ENCODE assay signal across 15 cellular contexts in the genomic region with DNA sequence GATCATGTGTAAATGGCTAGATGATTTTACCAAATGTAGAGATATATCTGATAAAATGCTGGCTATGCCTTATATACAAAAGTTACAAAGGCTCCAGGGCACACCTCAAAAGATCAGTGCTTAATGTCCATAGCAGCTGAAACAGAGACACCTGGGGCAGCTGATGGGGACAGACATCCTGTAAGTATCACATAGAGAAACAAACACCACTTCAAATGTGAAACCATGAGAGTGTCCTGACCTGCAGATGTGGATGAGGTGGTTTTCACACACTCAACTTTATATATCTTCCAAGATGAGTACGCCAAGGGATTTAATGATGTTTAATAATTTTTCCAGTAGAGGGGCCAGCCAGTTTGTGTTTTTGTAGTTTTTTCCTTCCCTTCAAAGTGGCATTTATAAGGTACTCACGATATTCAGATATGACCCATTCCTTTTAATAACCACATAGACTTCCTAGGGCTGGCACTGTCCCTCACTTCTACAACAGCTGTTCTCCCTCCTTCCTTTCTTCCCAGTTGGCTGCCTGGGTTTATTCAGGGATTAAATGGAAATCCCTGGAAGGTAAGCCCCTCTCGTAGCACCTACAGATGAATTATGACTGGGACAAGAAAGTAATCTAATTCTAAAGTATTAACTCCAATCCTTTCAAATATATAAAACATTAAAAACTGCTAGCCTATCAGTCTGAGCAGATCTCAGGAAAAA. TPM values are rescaled to one million over a fixed set of nuclear protein-coding genes. Genes with fewer than 3 reads are reported as not detected.
DNase-seq lines count a peak whose midpoint lies in the region; ATAC-seq, FAIRE-seq and TF ChIP-seq lines count a peak whose summit lies in the region.
"Had no signal": no experiment of that assay in that cellular context is flagged by ENCODE, and none has a peak within 500 bp of the region (broad histone marks: within the 10 kb centered on the region; RNA-seq: fewer than 3 reads in every experiment).

No MANE protein-coding gene starts in this region.

- H3K9me3 Mint-ChIP-seq in WTC11 (no peaks in the 10 kb centered on the region), Calu3 (ENCODE audit: low read depth, unreplicated experiment) (no peaks in the 10 kb centered on the region)
- H3K9me3 Mint-ChIP-seq: HFFc6 had no signal

- ATAC-seq in WTC11 = no peak
- ATAC-seq: Right ventricle myocardium inferior had no signal

- no peak for TF ChIP-seq POLR2A in GM12892 (IDR thresholded peaks at IDR 0.05; ENCODE audit: low read depth, low read length)

- POLR2A ChIA-PET in WTC11 (lab: Charles Lee) = no interaction called here

- FAIRE-seq in GM12892 (lab: Jason Lieb, UNC) = peak; percentile 68
- FAIRE-seq: H1 had no signal

- H3K36me3 Mint-ChIP-seq in WTC11 = no peaks in the 10 kb centered on the region
- H3K36me3 Mint-ChIP-seq in Calu3 (ENCODE audit: insufficient read depth, unreplicated experiment) = no peaks in the 10 kb centered on the region

- H3K27ac Mint-ChIP-seq in WTC11 (peak overlapping the region; percentile 42; the same call in 1 of the 2 replicates), Calu3 (ENCODE audit: unreplicated experiment) (no peak overlapping the region)
- H3K27ac Mint-ChIP-seq: HFFc6 had no signal

- CTCF ChIA-PET in WTC11 (lab: Charles Lee) = no interaction called here
- CTCF ChIA-PET in Calu3 (lab: Charles Lee) = no interaction called here

- TF ChIP-seq CTCF in WTC11 (IDR thresholded peaks at IDR 0.05) = no peak
- no peak for TF ChIP-seq CTCF in Calu3 (IDR thresholded peaks at IDR 0.05; ENCODE audit: unreplicated experiment)

- intact Hi-C loops in Calu3 (cut with micrococcal nuclease; ENCODE audit: unreplicated experiment) = no loop called here

- H3K4me3 Mint-ChIP-seq in WTC11 (no peak overlapping the region), Calu3 (ENCODE audit: low read depth, unreplicated experiment) (no peak overlapping the region)
- H3K4me3 Mint-ChIP-seq: HFFc6 had no signal

- no TSS peak for BruUV-seq in Calu3 (replicated peaks; lab: Mats Ljungman, UMichigan)

- H3K27me3 Mint-ChIP-seq in WTC11 (ENCODE audit: low read depth) = no peaks in the 10 kb centered on the region
- no peaks in the 10 kb centered on the region for H3K27me3 Mint-ChIP-seq in Calu3 (ENCODE audit: unreplicated experiment)

- peaks cover 8% of the 10 kb centered on the region for H3K4me1 Mint-ChIP-seq in WTC11
- no peaks in the 10 kb centered on the region for H3K4me1 Mint-ChIP-seq in Calu3 (ENCODE audit: low read depth, unreplicated experiment)

- DNase-seq in GM12892 (ENCODE audit: insufficient read length) = no peak
- peak; percentile 14 for DNase-seq in NCI-H510A (lab: John Stamatoyannopoulos, UW)
- DNase-seq in WTC11 (ENCODE audit: low spot score) = no peak
- DNase-seq in EL = no peak
- DNase-seq in NCI-H2029 treated with DMSO at 0.1 percent for 48 hours (lab: John Stamatoyannopoulos, UW) = no peak
- no peak for DNase-seq in activated CD8-positive, alpha-beta memory T cell treated with anti-CD3 and anti-CD28 coated beads, Interleukin-2, amount 50 U/mL, for 4 hours
- no peak for DNase-seq in Calu3
- DNase-seq: HFFc6, NCI-H1417, NCI-H187 treated with DMSO at 0.1 percent for 48 hours, NCI-H2171, NCI-H446, Peyer's patch had no signal

TF ChIP-seq in WTC11, 78 proteins besides CTCF, POLR2A, EP300 and RAD21:
- TF ChIP-seq TP53 (CRISPR knock-in tag; IDR thresholded peaks at IDR 0.05) (no peak), GRHL2 (CRISPR knock-in tag; IDR thresholded peaks at IDR 0.05; ENCODE audit: insufficient replicate concordance, severe bottlenecking) (no peak), CBFB (CRISPR knock-in tag; IDR thresholded peaks at IDR 0.05; ENCODE audit: low read depth) (no peak), NR2C2 (CRISPR knock-in tag; IDR thresholded peaks at IDR 0.05) (no peak), CREB1 (CRISPR knock-in tag; IDR thresholded peaks at IDR 0.05) (no peak), SP1 (CRISPR knock-in tag; conservative IDR thresholded peaks at IDR 0.05) (no peak)
- TF ChIP-seq, protein P1, sequence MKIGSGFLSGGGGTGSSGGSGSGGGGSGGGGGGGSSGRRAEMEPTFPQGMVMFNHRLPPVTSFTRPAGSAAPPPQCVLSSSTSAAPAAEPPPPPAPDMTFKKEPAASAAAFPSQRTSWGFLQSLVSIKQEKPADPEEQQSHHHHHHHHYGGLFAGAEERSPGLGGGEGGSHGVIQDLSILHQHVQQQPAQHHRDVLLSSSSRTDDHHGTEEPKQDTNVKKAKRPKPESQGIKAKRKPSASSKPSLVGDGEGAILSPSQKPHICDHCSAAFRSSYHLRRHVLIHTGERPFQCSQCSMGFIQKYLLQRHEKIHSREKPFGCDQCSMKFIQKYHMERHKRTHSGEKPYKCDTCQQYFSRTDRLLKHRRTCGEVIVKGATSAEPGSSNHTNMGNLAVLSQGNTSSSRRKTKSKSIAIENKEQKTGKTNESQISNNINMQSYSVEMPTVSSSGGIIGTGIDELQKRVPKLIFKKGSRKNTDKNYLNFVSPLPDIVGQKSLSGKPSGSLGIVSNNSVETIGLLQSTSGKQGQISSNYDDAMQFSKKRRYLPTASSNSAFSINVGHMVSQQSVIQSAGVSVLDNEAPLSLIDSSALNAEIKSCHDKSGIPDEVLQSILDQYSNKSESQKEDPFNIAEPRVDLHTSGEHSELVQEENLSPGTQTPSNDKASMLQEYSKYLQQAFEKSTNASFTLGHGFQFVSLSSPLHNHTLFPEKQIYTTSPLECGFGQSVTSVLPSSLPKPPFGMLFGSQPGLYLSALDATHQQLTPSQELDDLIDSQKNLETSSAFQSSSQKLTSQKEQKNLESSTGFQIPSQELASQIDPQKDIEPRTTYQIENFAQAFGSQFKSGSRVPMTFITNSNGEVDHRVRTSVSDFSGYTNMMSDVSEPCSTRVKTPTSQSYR (CRISPR knock-in tag; IDR thresholded peaks at IDR 0.05) = no peak

RNA-seq across cellular contexts. Expression of a gene that starts 50.3 kb away (rescaled TPM):
- polyA plus RNA-seq in GM12892 (2012; ENCODE audit: missing spikeins) = 8.4 TPM
- total RNA-seq in WTC11 (2021) (11.2 to 14.9 TPM (median 12.3 TPM) in 3 replicates), Calu3 (2022) (17.3 and 24.6 TPM in 2 replicates)
